In the genomic region with DNA sequence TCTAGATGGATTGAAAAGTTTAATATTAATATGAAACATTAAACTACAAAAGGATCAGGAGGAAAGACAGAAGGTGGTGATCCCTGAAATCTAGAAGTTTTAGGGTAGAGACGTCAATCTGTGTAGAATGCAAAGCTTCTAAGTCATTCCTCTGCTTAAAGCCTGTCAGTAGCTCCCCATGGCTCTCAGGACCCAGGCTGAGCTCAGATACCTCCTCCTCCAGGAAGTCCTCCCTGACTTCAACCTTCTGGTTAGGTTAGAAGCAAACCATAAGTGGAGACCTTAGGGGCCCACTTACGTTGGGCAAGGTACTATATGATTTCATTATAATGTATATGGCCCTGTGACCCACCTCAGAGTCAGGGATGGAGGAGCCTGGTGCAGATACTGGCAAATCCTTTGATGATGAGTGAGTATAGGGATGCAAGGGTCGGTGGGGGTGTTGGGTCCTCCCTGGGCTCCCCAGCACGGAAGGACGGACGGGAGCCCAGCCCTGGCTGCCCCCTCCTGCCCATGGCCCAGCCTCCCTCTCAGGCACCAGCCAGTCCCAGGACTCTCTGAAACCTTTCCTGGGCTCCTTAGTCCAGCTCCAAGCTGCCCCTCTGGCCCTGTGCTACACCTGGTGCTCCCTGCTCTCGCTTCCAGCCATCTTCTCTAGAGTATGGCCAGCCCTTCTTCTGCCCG, we compare ENCODE assay signal across 28 cellular contexts.
"Had no signal": no experiment of that assay in that cellular context is flagged by ENCODE, and none has a peak within 500 bp of the region (broad histone marks: within the 10 kb centered on the region; RNA-seq: fewer than 3 reads in every experiment).

No MANE protein-coding gene starts in this region.

- H3K9me3 ChIP-seq: colonic mucosa, left ventricle myocardium inferior, sigmoid colon, vagina had no signal

- H3K4me1 ChIP-seq: parathyroid adenoma had no signal

- H3K4me3 Mint-ChIP-seq: activated T-cell treated with anti-CD3 and anti-CD28 coated beads, Interleukin-2, amount 50 U/mL, for 4 hours; stimulated activated memory B cell treated with anti-CD40 and anti-IgM and Interleukin-4, amounts not matched to agents 10 μg/mL and 1 μg/mL and 100 μg/mL, for 72 hours; WTC11 had no signal

- H3K27me3 Mint-ChIP-seq: effector memory CD8-positive, alpha-beta T cell; stimulated activated memory B cell treated with anti-CD40 and anti-IgM and Interleukin-4, amounts not matched to agents 10 μg/mL and 1 μg/mL and 100 μg/mL, for 72 hours had no signal

- H3K4me2 ChIP-seq: hepatocyte, smooth muscle cell had no signal

- H3K36me3 Mint-ChIP-seq: stimulated activated memory B cell treated with anti-CD40 and anti-IgM and Interleukin-4, amounts not matched to agents 10 μg/mL and 1 μg/mL and 100 μg/mL, for 72 hours; WTC11 had no signal

- DNase-seq: activated CD8-positive, alpha-beta memory T cell treated with anti-CD3 and anti-CD28 coated beads for 24 hours; activated CD8-positive, alpha-beta memory T cell treated with anti-CD3 and anti-CD28 coated beads, Interleukin-2, amount 50 U/mL, for 4 hours; activated naive CD4-positive, alpha-beta T cell treated with Interleukin-2 at 50 U/mL for 16 hours; activated T-cell treated with anti-CD3 and anti-CD28 coated beads, Interleukin-2, amount 50 U/mL, for 4 hours; anterior cingulate cortex; brain microvascular endothelial cell; effector memory CD8-positive, alpha-beta T cell; foreskin melanocyte; glutamatergic neuron; left ventricle myocardium inferior; mammary epithelial cell; midbrain; nucleus accumbens; sigmoid colon; stimulated activated CD4-positive, alpha-beta T cell treated with anti-CD3 and anti-CD28 coated beads, Interleukin-15, amount 100 ng/mL, for 24 hours; T-helper 9 cell; trophoblast cell had no signal

- H3K36me3 ChIP-seq: brain microvascular endothelial cell, colonic mucosa, left ventricle myocardium inferior, sigmoid colon, vagina had no signal

- H3K4me3 ChIP-seq: colonic mucosa, dorsolateral prefrontal cortex, hepatocyte, left ventricle myocardium inferior, sigmoid colon, smooth muscle cell, vagina had no signal

- H2AFZ ChIP-seq: hepatocyte, parathyroid adenoma had no signal

- ATAC-seq: activated T-cell treated with anti-CD3 and anti-CD28 coated beads, Interleukin-2, amount 50 U/mL, for 4 hours; effector memory CD8-positive, alpha-beta T cell; esophagus mucosa; stimulated activated memory B cell treated with anti-CD40 and anti-IgM and Interleukin-4, amounts not matched to agents 10 μg/mL and 1 μg/mL and 100 μg/mL, for 72 hours; WTC11 had no signal

- H3K27ac ChIP-seq: brain microvascular endothelial cell, colonic mucosa, dorsolateral prefrontal cortex, hepatocyte, left ventricle myocardium inferior, parathyroid adenoma, sigmoid colon, vagina had no signal

- FAIRE-seq: endothelial cell of umbilical vein had no signal

- H3K27me3 ChIP-seq: brain microvascular endothelial cell, colonic mucosa, dorsolateral prefrontal cortex, hepatocyte, sigmoid colon, vagina had no signal

- H3K9ac ChIP-seq: parathyroid adenoma had no signal

- H3K9me3 Mint-ChIP-seq: activated T-cell treated with anti-CD3 and anti-CD28 coated beads, Interleukin-2, amount 50 U/mL, for 4 hours; effector memory CD8-positive, alpha-beta T cell; nephron; stimulated activated memory B cell treated with anti-CD40 and anti-IgM and Interleukin-4, amounts not matched to agents 10 μg/mL and 1 μg/mL and 100 μg/mL, for 72 hours; WTC11 had no signal

- H3K27ac Mint-ChIP-seq: stimulated activated memory B cell treated with anti-CD40 and anti-IgM and Interleukin-4, amounts not matched to agents 10 μg/mL and 1 μg/mL and 100 μg/mL, for 72 hours; WTC11 had no signal
